Comparison of ENCODE assay signal across 8 cellular contexts in genomic region chr6:53059648-53060589, GRCh38. TPM values are rescaled to one million over a fixed set of nuclear protein-coding genes. Genes with fewer than 3 reads are reported as not detected.
DNase-seq lines count a peak whose midpoint lies in the region; ATAC-seq and TF ChIP-seq lines count a peak whose summit lies in the region.

No MANE protein-coding gene starts in this region.

- H3K4me3 Mint-ChIP-seq in IgD-negative memory B cell = peak overlapping the region; percentile 90 to 97 (median 94)
- H3K4me3 Mint-ChIP-seq in central memory CD8-positive, alpha-beta T cell = peak overlapping the region; percentile 91
- H3K4me3 Mint-ChIP-seq in naive B cell = peak overlapping the region; percentile 59 to 98 (median 96)

- H3K4me1 Mint-ChIP-seq in IgD-negative memory B cell = peaks cover 33 to 57% (median 56%) of the 10 kb centered on the region in 3 donors
- peaks cover 66% of the 10 kb centered on the region for H3K4me1 Mint-ChIP-seq in central memory CD8-positive, alpha-beta T cell
- H3K4me1 Mint-ChIP-seq in naive B cell = peaks cover 38 to 55% (median 49%) of the 10 kb centered on the region in 3 donors

- H3K27me3 Mint-ChIP-seq in IgD-negative memory B cell (no peaks in the 10 kb centered on the region), naive B cell (no peaks in the 10 kb centered on the region)
- H3K27me3 Mint-ChIP-seq in central memory CD8-positive, alpha-beta T cell = no peaks in the 10 kb centered on the region

- H3K4me3 ChIP-seq in AG09309 (ENCODE audit: control insufficient read depth, low read depth, low read length) = peak overlapping the region; percentile 74

- H3K36me3 Mint-ChIP-seq in IgD-negative memory B cell (no peaks in the 10 kb centered on the region), naive B cell (no peaks in the 10 kb centered on the region)
- H3K36me3 Mint-ChIP-seq in central memory CD8-positive, alpha-beta T cell (ENCODE audit: insufficient read depth) = peaks cover 5% of the 10 kb centered on the region

- ATAC-seq in central memory CD8-positive, alpha-beta T cell (replicated peaks; ENCODE audit: extremely low read depth, poor library complexity, severe bottlenecking) = no peak
- no peak for ATAC-seq in naive B cell (ENCODE audit: low read depth in 2 of 2)
- ATAC-seq in GM19023 (IDR thresholded peaks at IDR 0.05; ENCODE audit: unreplicated experiment) = no peak
- no peak for ATAC-seq in HG03139 (IDR thresholded peaks at IDR 0.05; ENCODE audit: unreplicated experiment)

- H3K27ac Mint-ChIP-seq in IgD-negative memory B cell = peak overlapping the region in 1 of 3 donors; percentile 55
- H3K27ac Mint-ChIP-seq in central memory CD8-positive, alpha-beta T cell (ENCODE audit: low read depth) = peak overlapping the region; percentile 82
- peak overlapping the region in 4 of 6 donors; percentile 12 to 89 (median 24) for H3K27ac Mint-ChIP-seq in naive B cell

- no peaks in the 10 kb centered on the region for H3K9me3 Mint-ChIP-seq in IgD-negative memory B cell
- no peaks in the 10 kb centered on the region for H3K9me3 Mint-ChIP-seq in central memory CD8-positive, alpha-beta T cell
- H3K9me3 Mint-ChIP-seq in naive B cell = no peaks in the 10 kb centered on the region

- no peak for TF ChIP-seq CTCF in AG09309 (IDR thresholded peaks at IDR 0.05; ENCODE audit: control insufficient read depth, insufficient read depth, low read depth, low read length, missing control alignments)

- DNase-seq in AG09309 (ENCODE audit: low read depth) = no peak
- DNase-seq in central memory CD8-positive, alpha-beta T cell (ENCODE audit: low spot score in 2 of 2) = no peak
- no peak for DNase-seq in naive B cell
- DNase-seq in HCEC 1CT = no peak
- no peak for DNase-seq in NCI-H2196 treated with DMSO at 0.1 percent for 48 hours (lab: John Stamatoyannopoulos, UW; ENCODE audit: unreplicated experiment)

RNA-seq across cellular contexts. Expression of gene CILK1, which starts 1.7 kb away (rescaled TPM):
- polyA plus RNA-seq in IgD-negative memory B cell = 5.2 TPM
- polyA plus RNA-seq in naive B cell (ENCODE audit: low read depth in 6 of 6) = 1 to 10 TPM; 2.1 to 6.0 (median 4.8) TPM

RNA-seq across cellular contexts. Expression of gene FBXO9, which starts 5.3 kb away (rescaled TPM):
- 48.3 TPM for polyA plus RNA-seq in IgD-negative memory B cell
- polyA plus RNA-seq in naive B cell (ENCODE audit: low read depth in 6 of 6) = 10 to 100 TPM; 46.2 to 72.0 (median 51.8) TPM
